14 cellular contexts compared by ENCODE assay signal in genomic region chr15:25804451-25804850, GRCh38. TPM values are rescaled to one million over a fixed set of nuclear protein-coding genes. Genes with fewer than 3 reads are reported as not detected.
DNase-seq lines count a peak whose midpoint lies in the region; ATAC-seq, FAIRE-seq and TF ChIP-seq lines count a peak whose summit lies in the region.
"Had no signal": no experiment of that assay in that cellular context is flagged by ENCODE, and none has a peak within 500 bp of the region (broad histone marks: within the 10 kb centered on the region; RNA-seq: fewer than 3 reads in every experiment).

No MANE protein-coding gene starts in this region.

- no peak overlapping the region for H4K8ac ChIP-seq in trophoblast cell (ENCODE audit: low read depth, low read length)

- peak overlapping the region; percentile 48; the same call in 1 of the 2 replicates for H3K9ac ChIP-seq in GM23248
- H3K9ac ChIP-seq in trophoblast cell (ENCODE audit: low read length) = no peak overlapping the region

- H3K4me1 ChIP-seq in GM23248 (ENCODE audit: insufficient read depth) (peaks cover 13% of the 10 kb centered on the region), ascending aorta (peaks cover 16 to 61% of the 10 kb centered on the region in 2 donors), trophoblast cell (ENCODE audit: control insufficient read depth in 1 of 2, insufficient read depth in 2 of 2, low read length in 2 of 2) (no peaks in the 10 kb centered on the region), small intestine (ENCODE audit: control insufficient read depth in 2 of 2, insufficient read depth in 1 of 2, low read depth in 1 of 2, low read length in 1 of 2) (no peaks in the 10 kb centered on the region)

- no peak overlapping the region for H2AK5ac ChIP-seq in trophoblast cell (ENCODE audit: low read length)

- H4K12ac ChIP-seq in trophoblast cell (ENCODE audit: low read depth, low read length) = no peak overlapping the region

- H3F3A ChIP-seq in GM23248 (ENCODE audit: insufficient read depth) = no peaks in the 10 kb centered on the region

- H2AFZ ChIP-seq in GM23248 (no peak overlapping the region), trophoblast cell (ENCODE audit: insufficient read depth, low read length, poor library complexity) (no peak overlapping the region)

- H3K9me3 ChIP-seq in GM23248 (ENCODE audit: low read depth) (no peaks in the 10 kb centered on the region), ascending aorta (no peaks in the 10 kb centered on the region), trophoblast cell (ENCODE audit: insufficient read depth, low read depth, low read length) (peaks cover 3% of the 10 kb centered on the region), small intestine (ENCODE audit: control insufficient read depth, low read depth) (no peaks in the 10 kb centered on the region)

- H2BK12ac ChIP-seq in trophoblast cell (ENCODE audit: low read length) = no peak overlapping the region

- 82% methylated on average over 7 of the region's 7 CpGs for WGBS in GM23248 (ENCODE audit: low coverage in 1 of 2, low lambda C conversion rate in 2 of 2, missing lambda C conversion rate in 2 of 2), 2 experiments
- no CpG with 5 or more reads among the region's 7 CpGs for WGBS in trophoblast cell (ENCODE audit: extremely low coverage, insufficient coverage, insufficient read length)
- WGBS in small intestine, 3 donors = 78 to 87% (median 81%) methylated on average over 7 of the region's 7 CpGs

- DNase-seq in GM23248 = no peak
- DNase-seq in ascending aorta (ENCODE audit: low spot score in 2 of 2) = no peak
- DNase-seq in islet precursor cell = peak; percentile 27
- DNase-seq in trophoblast cell = no peak
- no peak for DNase-seq in small intestine
- no peak for DNase-seq in NCI-H2081 (lab: John Stamatoyannopoulos, UW)
- DNase-seq in DMS53 treated with DMSO at 0.1 percent for 48 hours (lab: John Stamatoyannopoulos, UW; ENCODE audit: unreplicated experiment) = no peak
- DNase-seq: CD4-positive, alpha-beta memory T cell; DMS79 treated with DMSO at 0.1 percent for 48 hours had no signal

- no peak overlapping the region for H3K4ac ChIP-seq in trophoblast cell (ENCODE audit: low read depth, low read length)

- H2BK120ac ChIP-seq in trophoblast cell (ENCODE audit: insufficient read depth, low read length, poor library complexity) = no peak overlapping the region

- intact Hi-C loops in ascending aorta (cut with DNase I) = no loop called here

- H3K36me3 ChIP-seq in GM23248 (ENCODE audit: low read depth) = no peaks in the 10 kb centered on the region
- no peaks in the 10 kb centered on the region for H3K36me3 ChIP-seq in ascending aorta
- no peaks in the 10 kb centered on the region for H3K36me3 ChIP-seq in trophoblast cell (ENCODE audit: control insufficient read depth in 1 of 2, insufficient read depth in 2 of 2, low read length in 2 of 2)
- H3K36me3 ChIP-seq in small intestine (ENCODE audit: control insufficient read depth in 2 of 2, insufficient read depth in 2 of 2, low read length in 2 of 2) = no peaks in the 10 kb centered on the region

- no peak overlapping the region for H2BK5ac ChIP-seq in trophoblast cell (ENCODE audit: low read depth, low read length, poor library complexity)

- H3K18ac ChIP-seq in trophoblast cell (ENCODE audit: low read length) = no peak overlapping the region

- in situ Hi-C loops in GM23248 (cut with MboI) = no loop called here

- H3K4me2 ChIP-seq in GM23248 (ENCODE audit: unreplicated experiment) = no peak overlapping the region
- no peak overlapping the region for H3K4me2 ChIP-seq in trophoblast cell (ENCODE audit: low read length)

- H3K79me2 ChIP-seq in GM23248 (ENCODE audit: insufficient read depth) = peaks cover 100% of the 10 kb centered on the region
- no peaks in the 10 kb centered on the region for H3K79me2 ChIP-seq in trophoblast cell (ENCODE audit: control insufficient read depth, insufficient read depth, low read length, poor library complexity)

- no peak overlapping the region for H4K91ac ChIP-seq in trophoblast cell (ENCODE audit: low read depth, low read length)

- no peak for ATAC-seq in HG03095 (IDR thresholded peaks at IDR 0.05; ENCODE audit: unreplicated experiment)

- H3K4me3 ChIP-seq in GM23248 (no peak overlapping the region), ascending aorta (no peak overlapping the region), trophoblast cell (ENCODE audit: low read depth, low read length) (peak overlapping the region; percentile 5), small intestine (ENCODE audit: low read depth in 1 of 2, low read length in 2 of 2) (no peak overlapping the region)

- H3K27me3 ChIP-seq in GM23248 (replicated peaks; ENCODE audit: insufficient read depth) (no peaks in the 10 kb centered on the region), ascending aorta (no peaks in the 10 kb centered on the region), trophoblast cell (ENCODE audit: insufficient read depth, low read length) (no peaks in the 10 kb centered on the region), small intestine (ENCODE audit: control insufficient read depth in 2 of 2, insufficient read depth in 2 of 2, low read length in 2 of 2) (no peaks in the 10 kb centered on the region)

- peak overlapping the region; percentile 71 for H3K23ac ChIP-seq in trophoblast cell (ENCODE audit: low read length)

- no peak for TF ChIP-seq CTCF in ascending aorta (IDR thresholded peaks at IDR 0.05)

- peak overlapping the region; percentile 71 for H3K27ac ChIP-seq in GM23248
- H3K27ac ChIP-seq in ascending aorta = peak overlapping the region; percentile 34 to 36
- no peak overlapping the region for H3K27ac ChIP-seq in trophoblast cell (ENCODE audit: low read depth, low read length)
- no peak overlapping the region for H3K27ac ChIP-seq in small intestine (ENCODE audit: low read depth in 1 of 2, low read length in 1 of 2)
- H3K27ac ChIP-seq: C4-2B had no signal

- no peaks in the 10 kb centered on the region for H3K79me1 ChIP-seq in trophoblast cell (ENCODE audit: low read length)

- no peak overlapping the region for H3K14ac ChIP-seq in trophoblast cell (ENCODE audit: low read length)

- FAIRE-seq in small intestine (lab: Jason Lieb, UNC) = no peak
- FAIRE-seq: A204.1, G401.6, H54 had no signal

- H4K20me1 ChIP-seq in GM23248 (ENCODE audit: insufficient read depth) = 0 out of 2 replicates have a peak, but pooled peaks cover 4% of the 10 kb centered on the region

- H3K9me2 ChIP-seq in GM23248 (ENCODE audit: insufficient read depth) = no peaks in the 10 kb centered on the region

RNA-seq across cellular contexts. Expression of gene ATP10A, which starts 58.7 kb away (rescaled TPM):
- 64.1 and 73.1 TPM in 2 replicates for total RNA-seq in GM23248 (2014; rRNA removed; shearing (Covaris generic))
- polyA plus RNA-seq in GM23248 (2016; fragmentation: Nextera tagmentation; extraction: Ambion mirVana) = 20.4 and 22.2 TPM in 2 replicates
- 26.7 TPM for total RNA-seq in ascending aorta
- polyA plus RNA-seq in trophoblast cell (2013) = 0.07 and 0.18 TPM in 2 replicates
- polyA plus RNA-seq in small intestine = 1 to 10 TPM in 1 of 3 donors, under 1 TPM in 1, not detected in 1; 0.27 to 2.8 TPM

Comparison
In these comparisons a context has a peak if more than half of its experiments do, and no peak if none do; other contexts are left out.
1. H3K27ac ChIP-seq: peak in GM23248 (single experiment) and ascending aorta (2 of 2); none in trophoblast cell (single experiment) and small intestine (0 of 2).